Comparison of ENCODE assay signal across 16 cellular contexts in genomic region chr21:33703750-33704606, GRCh38.
DNase-seq lines count a peak whose midpoint lies in the region; ATAC-seq and TF ChIP-seq lines count a peak whose summit lies in the region.
"Had no signal": no experiment of that assay in that cellular context is flagged by ENCODE, and none has a peak within 500 bp of the region (broad histone marks: within the 10 kb centered on the region; RNA-seq: fewer than 3 reads in every experiment).

No MANE protein-coding gene starts in this region.

- peaks cover 71% of the 10 kb centered on the region for H3K79me2 ChIP-seq in osteoblast (ENCODE audit: insufficient read depth, low read length)

- TF ChIP-seq POLR2A in thyroid gland (IDR thresholded peaks at IDR 0.05), result no peak

- peaks cover 6% of the 10 kb centered on the region; the same call in 1 of the 2 replicates for H3K9me3 ChIP-seq in iPS-20b (ENCODE audit: insufficient read depth, low read depth, low read length)
- H3K9me3 ChIP-seq in osteoblast (ENCODE audit: low read depth, low read length), result no peaks in the 10 kb centered on the region
- H3K9me3 ChIP-seq in thyroid gland, result no peaks in the 10 kb centered on the region
- H3K9me3 ChIP-seq: neutrophil had no signal

- WGBS in thyroid gland, 2 donors, result 82 to 85% methylated on average over 10 of the region's 10 CpGs

- intact Hi-C loops in thyroid gland (cut with DNase I), result no loop called here

- H3K4me2 ChIP-seq in osteoblast (ENCODE audit: insufficient read depth, low read length), result peak overlapping the region; percentile 36

- no peak overlapping the region for H3K4me3 ChIP-seq in iPS-20b (ENCODE audit: low read length)
- peak overlapping the region; percentile 1 for H3K4me3 ChIP-seq in osteoblast (ENCODE audit: insufficient read depth, low read length)
- no peak overlapping the region for H3K4me3 ChIP-seq in thyroid gland (replicated peaks in 1 of 3)
- H3K4me3 ChIP-seq: tibial nerve had no signal

- no peak for ATAC-seq in HG03521 (IDR thresholded peaks at IDR 0.05; ENCODE audit: unreplicated experiment)
- ATAC-seq: activated CD4-positive, alpha-beta T cell treated with anti-CD3 and anti-CD28 coated beads for 36 hours had no signal

- H3K27ac ChIP-seq in VCaP (peak overlapping the region; percentile 85), iPS-20b (ENCODE audit: low read length) (no peak overlapping the region), osteoblast (ENCODE audit: low read depth, low read length) (peak overlapping the region; percentile 46), thyroid gland (peak overlapping the region in 1 of 3 donors; percentile 31)
- H3K27ac ChIP-seq: 22Rv1, HL-60, neutrophil, tibial nerve had no signal

- TF ChIP-seq CTCF in VCaP (conservative IDR thresholded peaks at IDR 0.05), result no peak
- TF ChIP-seq CTCF in osteoblast (IDR thresholded peaks at IDR 0.05; ENCODE audit: extremely low read depth, low read depth, low read length), result no peak
- TF ChIP-seq CTCF in thyroid gland (IDR thresholded peaks at IDR 0.05), result no peak

- no peaks in the 10 kb centered on the region for H3K4me1 ChIP-seq in iPS-20b (ENCODE audit: insufficient read depth, low read length)
- H3K4me1 ChIP-seq in osteoblast (ENCODE audit: insufficient read depth, low read length), result peaks cover 17% of the 10 kb centered on the region
- H3K4me1 ChIP-seq in thyroid gland, result no peaks in the 10 kb centered on the region

- peak overlapping the region; percentile 10; the same call in 1 of the 2 replicates for H3K9ac ChIP-seq in iPS-20b (ENCODE audit: low read depth, low read length)

- peak; percentile 50 for DNase-seq in DMS53 (lab: John Stamatoyannopoulos, UW)
- DNase-seq in DMS53 treated with DMSO at 0.1 percent for 48 hours (lab: John Stamatoyannopoulos, UW; ENCODE audit: unreplicated experiment), result no peak
- DNase-seq in osteoblast (ENCODE audit: insufficient read length, low spot score, missing footprints), result peak; percentile 64
- no peak for DNase-seq in OCI-M2 (lab: John Stamatoyannopoulos, UW; ENCODE audit: unreplicated experiment)
- DNase-seq in thyroid gland, result no peak
- DNase-seq: activated CD4-positive, alpha-beta T cell treated with anti-CD3 and anti-CD28 coated beads for 36 hours; MM.1S; OCI-M1; stimulated activated CD4-positive, alpha-beta T cell treated with anti-CD3 and anti-CD28 coated beads, Interleukin-12 subunit alpha, Interleukin-12 subunit beta, amount 100 ng/mL, for 4 hours had no signal

- 0 out of 2 replicates have a peak, but pooled peaks cover 9% of the 10 kb centered on the region for H3K36me3 ChIP-seq in iPS-20b (ENCODE audit: insufficient read depth, low read depth, low read length)
- H3K36me3 ChIP-seq in osteoblast (ENCODE audit: insufficient read depth, low read length), result peaks cover 3% of the 10 kb centered on the region
- no peaks in the 10 kb centered on the region for H3K36me3 ChIP-seq in thyroid gland
- H3K36me3 ChIP-seq: neutrophil had no signal

- H4K20me1 ChIP-seq in osteoblast (ENCODE audit: insufficient read depth, low read length), result peaks cover 16% of the 10 kb centered on the region

- peak overlapping the region; percentile 17 for H2AFZ ChIP-seq in osteoblast (ENCODE audit: low read length)

- no peaks in the 10 kb centered on the region for H3K27me3 ChIP-seq in iPS-20b (ENCODE audit: insufficient read depth, low read length)
- H3K27me3 ChIP-seq in osteoblast (ENCODE audit: insufficient read depth, low read length), result no peaks in the 10 kb centered on the region
- H3K27me3 ChIP-seq in thyroid gland, result no peaks in the 10 kb centered on the region
- H3K27me3 ChIP-seq: neutrophil, tibial nerve had no signal

Comparison
In these comparisons a context has a peak if more than half of its experiments do, and no peak if none do; other contexts are left out.
1. DNase-seq: peak in DMS53 (single experiment) and osteoblast (single experiment); none in DMS53 treated with DMSO at 0.1 percent for 48 hours (single experiment), OCI-M2 (single experiment) and thyroid gland (0 of 2).